ENCODE assay signal across 20 cellular contexts in genomic region chr7:138303230-138304070, GRCh38.
"Had no signal": no experiment of that assay in that cellular context is flagged by ENCODE, and none has a peak within 500 bp of the region (broad histone marks: within the 10 kb centered on the region; RNA-seq: fewer than 3 reads in every experiment).

No MANE protein-coding gene starts in this region.

- H3K4me3 ChIP-seq: lower lobe of right lung, psoas muscle, right lobe of liver, spleen, suprapubic skin had no signal

- H3K27me3 Mint-ChIP-seq: naive B cell had no signal

- H3K4me3 Mint-ChIP-seq: activated naive CD4-positive, alpha-beta T cell treated with anti-CD3 and anti-CD28 coated beads, Interleukin-2, amount 50 U/mL, for 24 hours; brain; endodermal cell; naive B cell; T-helper 1 cell treated with Interleukin-12 subunit alpha and Interleukin-12 subunit beta and Interleukin-4 antibody, amounts not matched to agents 30 μg/mL and 1 μg/mL, for 36 hours had no signal

- H3K36me3 ChIP-seq: lower lobe of right lung, right lobe of liver, spleen, suprapubic skin had no signal

- DNase-seq: activated CD4-positive, alpha-beta T cell treated with anti-CD3 and anti-CD28 coated beads, Interleukin-2, amount 50 U/mL, for 4 hours; activated T-cell treated with anti-CD3 and anti-CD28 coated beads, Interleukin-2, amount 50 U/mL, for 1 hour; amniotic stem cell; dermis blood vessel endothelial cell; endodermal cell; erythroblast; kidney glomerular epithelial cell; lower lobe of right lung; naive B cell; nucleus accumbens; psoas muscle; right lobe of liver; spleen; stimulated activated CD4-positive, alpha-beta T cell treated with anti-CD3 and anti-CD28 coated beads, Interleukin-2, amount 100 ng/mL, for 24 hours; stimulated activated naive CD4-positive, alpha-beta T cell treated with Interleukin-2 at 50 U/mL for 16 hours had no signal

- H3K4me1 Mint-ChIP-seq: activated naive CD4-positive, alpha-beta T cell treated with anti-CD3 and anti-CD28 coated beads, Interleukin-2, amount 50 U/mL, for 24 hours; brain; naive B cell had no signal

- H3K27ac Mint-ChIP-seq: activated naive CD4-positive, alpha-beta T cell treated with anti-CD3 and anti-CD28 coated beads, Interleukin-2, amount 50 U/mL, for 24 hours; brain; endodermal cell; T-helper 1 cell treated with Interleukin-12 subunit alpha and Interleukin-12 subunit beta and Interleukin-4 antibody, amounts not matched to agents 30 μg/mL and 1 μg/mL, for 36 hours had no signal

- H3K27me3 ChIP-seq: right lobe of liver, spleen, suprapubic skin had no signal

- H3K4me1 ChIP-seq: lower lobe of right lung, psoas muscle, right lobe of liver, spleen, suprapubic skin had no signal

- H3K36me3 Mint-ChIP-seq: activated naive CD4-positive, alpha-beta T cell treated with anti-CD3 and anti-CD28 coated beads, Interleukin-2, amount 50 U/mL, for 24 hours; brain; naive B cell had no signal

- H3K9me3 ChIP-seq: lower lobe of right lung, psoas muscle, right lobe of liver, suprapubic skin had no signal

- ATAC-seq: activated CD4-positive, CD25-positive, alpha-beta regulatory T cell treated with anti-CD3 and anti-CD28 coated beads, Interleukin-2, amount 50 U/mL, for 24 hours; psoas muscle had no signal

- H3K9me3 Mint-ChIP-seq: T-helper 1 cell treated with Interleukin-12 subunit alpha and Interleukin-12 subunit beta and Interleukin-4 antibody, amounts not matched to agents 30 μg/mL and 1 μg/mL, for 36 hours had no signal
